ENCODE assay signal across 3 cellular contexts in genomic region chr10:17906002-17906401, GRCh38.
TF ChIP-seq lines count a peak whose summit lies in the region.

No MANE protein-coding gene starts in this region.

TF ChIP-seq in A549, 52 proteins besides CTCF, POLR2A, EP300 and RAD21:
- TF ChIP-seq CBX2 (IDR thresholded peaks at IDR 0.05; ENCODE audit: borderline replicate concordance, low read depth) = no peak
- TF ChIP-seq ZC3H11A (IDR thresholded peaks at IDR 0.05) = no peak
- no peak for TF ChIP-seq HES2 (IDR thresholded peaks at IDR 0.05)
- TF ChIP-seq HOXB13 (CRISPR knock-in tag; IDR thresholded peaks at IDR 0.05; ENCODE audit: low read depth) = no peak
- TF ChIP-seq HDAC2 (IDR thresholded peaks at IDR 0.05) = no peak
- no peak for TF ChIP-seq RARB (CRISPR knock-in tag; IDR thresholded peaks at IDR 0.05)
- TF ChIP-seq ZSCAN20 (CRISPR knock-in tag; IDR thresholded peaks at IDR 0.05) = no peak

TF ChIP-seq in GM23338, 12 proteins besides CTCF, POLR2A, EP300 and RAD21:
- TF ChIP-seq EZH2phosphoT487 (IDR thresholded peaks at IDR 0.05; ENCODE audit: unreplicated experiment) = no peak
- TF ChIP-seq POLR2AphosphoS5 (IDR thresholded peaks at IDR 0.05; ENCODE audit: low read depth) = no peak
- no peak for TF ChIP-seq CREB1 (CRISPR knock-in tag; IDR thresholded peaks at IDR 0.05; ENCODE audit: low read depth)
- no peak for TF ChIP-seq JUNB (IDR thresholded peaks at IDR 0.05; ENCODE audit: unreplicated experiment)
- no peak for TF ChIP-seq ZNF114 (CRISPR knock-in tag; IDR thresholded peaks at IDR 0.05)

TF ChIP-seq in K562, 482 proteins besides CTCF, POLR2A, EP300 and RAD21:
- TF ChIP-seq ATF3 (IDR thresholded peaks at IDR 0.05) (peak; percentile 65; the same call in 1 of the 2 replicates), ATF3 (CRISPR knock-in tag; conservative IDR thresholded peaks at IDR 0.05) (no peak), CEBPG (CRISPR knock-in tag; IDR thresholded peaks at IDR 0.05) (no peak), CEBPG (tag; conservative IDR thresholded peaks at IDR 0.05 in 1 of 2, IDR thresholded peaks at IDR 0.05 in 1 of 2) (peak; percentile 47 to 61; a peak in 3 of 4 replicates), HMGN3 (IDR thresholded peaks at IDR 0.05; ENCODE audit: borderline replicate concordance, extremely low read depth, insufficient read length, low read depth, low read length) (no peak)
